ENCODE assay signal across 23 cellular contexts in the genomic region with DNA sequence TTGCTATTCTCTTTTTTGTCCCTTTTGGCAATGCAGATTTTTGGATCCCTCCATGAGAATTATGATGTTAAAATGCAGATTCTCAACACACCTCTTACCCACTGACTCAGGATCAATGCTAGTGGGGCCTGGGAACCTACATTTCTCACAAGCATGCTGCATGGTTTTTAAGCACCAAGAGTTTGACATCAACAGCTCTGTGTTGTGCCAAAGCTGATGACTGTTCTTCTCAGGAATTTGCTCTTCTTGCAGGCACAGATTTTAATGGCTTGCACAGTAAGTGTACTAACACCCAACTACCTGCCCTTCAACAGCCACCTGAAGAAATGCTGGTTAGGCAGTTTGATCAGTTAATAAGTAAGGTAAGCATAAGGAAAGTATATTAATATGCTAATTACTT.
DNase-seq lines count a peak whose midpoint lies in the region; ATAC-seq, FAIRE-seq and TF ChIP-seq lines count a peak whose summit lies in the region.
"Had no signal": no experiment of that assay in that cellular context is flagged by ENCODE, and none has a peak within 500 bp of the region (broad histone marks: within the 10 kb centered on the region; RNA-seq: fewer than 3 reads in every experiment).

No MANE protein-coding gene starts in this region.

- no peaks in the 10 kb centered on the region for H3K27me3 ChIP-seq in dorsolateral prefrontal cortex
- H3K27me3 ChIP-seq: adrenal gland, pancreas, tibial nerve had no signal

- TF ChIP-seq CTCF in astrocyte of the cerebellum (IDR thresholded peaks at IDR 0.05; ENCODE audit: low read depth, low read length, missing control alignments) (no peak), fibroblast of villous mesenchyme (IDR thresholded peaks at IDR 0.05; ENCODE audit: insufficient read depth, low read depth, low read length) (no peak), dorsolateral prefrontal cortex (IDR thresholded peaks at IDR 0.05 in 54 of 56, conservative IDR thresholded peaks at IDR 0.05 in 2 of 56; ENCODE audit: low read depth in 1 of 56, partially characterized antibody in 56 of 56) (no peak)

- ATAC-seq in HG03520 (IDR thresholded peaks at IDR 0.05; ENCODE audit: unreplicated experiment) = no peak
- ATAC-seq in GM21367 (IDR thresholded peaks at IDR 0.05; ENCODE audit: unreplicated experiment) = no peak
- ATAC-seq: K562, left lobe of liver, pancreas had no signal

- DNase-seq in DMS53 (lab: John Stamatoyannopoulos, UW) = peak; percentile 14
- DNase-seq in DMS53 treated with DMSO at 0.1 percent for 48 hours (lab: John Stamatoyannopoulos, UW; ENCODE audit: unreplicated experiment) = no peak
- peak; percentile 15 for DNase-seq in astrocyte of the cerebellum (ENCODE audit: low read depth)
- peak; percentile 14 for DNase-seq in fibroblast of villous mesenchyme (ENCODE audit: low read depth)
- DNase-seq in urothelium cell line (ENCODE audit: low spot score) = peak; percentile 16
- DNase-seq in dorsolateral prefrontal cortex = no peak
- DNase-seq: activated CD4-positive, alpha-beta memory T cell treated with anti-CD3 and anti-CD28 coated beads, Interleukin-2, amount 10 ng/mL, durations not matched to agents 7 days and 5 days; activated T-cell treated with anti-CD3 and anti-CD28 coated beads, Interleukin-2, amount 50 U/mL, for 48 hours; adrenal gland; CD4-positive, alpha-beta memory T cell; hypothalamus; NCI-H1436 treated with DMSO at 0.1 percent for 48 hours; NCI-H446; pancreas had no signal

- in situ Hi-C loops in astrocyte of the cerebellum (cut with HindIII; ENCODE audit: low sequenced_read_pairs) = no loop called here

- FAIRE-seq in urothelium cell line (lab: Jason Lieb, UNC) = no peak
- FAIRE-seq: K562, pancreas had no signal

- intact Hi-C loops in dorsolateral prefrontal cortex (cut with DNase I) = loop anchor here in 1 of 2 donors (5.0 kb wide), 1 partner anchor 43 kb away; no protein-coding TSS in a partner anchor

- no peak overlapping the region for H3K4me3 ChIP-seq in astrocyte of the cerebellum (ENCODE audit: low read depth, low read length)
- no peak overlapping the region for H3K4me3 ChIP-seq in fibroblast of villous mesenchyme (ENCODE audit: low read depth, low read length)
- H3K4me3 ChIP-seq in dorsolateral prefrontal cortex = no peak overlapping the region
- H3K4me3 ChIP-seq: adrenal gland, coronary artery, HAP-1, K562, pancreas, skin epidermis, tibial nerve had no signal

- no peak overlapping the region for H3K27ac ChIP-seq in dorsolateral prefrontal cortex
- H3K27ac ChIP-seq: 22Rv1, adrenal gland, coronary artery, pancreas, skin epidermis, tibial nerve had no signal

Comparison
In these comparisons a context has a peak if more than half of its experiments do, and no peak if none do; other contexts are left out.
1. DNase-seq: peak in DMS53 (single experiment), astrocyte of the cerebellum (single experiment), fibroblast of villous mesenchyme (single experiment) and urothelium cell line (single experiment); none in DMS53 treated with DMSO at 0.1 percent for 48 hours (single experiment) and dorsolateral prefrontal cortex (0 of 10).